In genomic region chr12:111029732-111030131, GRCh38 we compare ENCODE assay signal across 31 cellular contexts. TPM values are rescaled to one million over a fixed set of nuclear protein-coding genes. Genes with fewer than 3 reads are reported as not detected.
"Had no signal": no experiment of that assay in that cellular context is flagged by ENCODE, and none has a peak within 500 bp of the region (broad histone marks: within the 10 kb centered on the region; RNA-seq: fewer than 3 reads in every experiment).

No MANE protein-coding gene starts in this region.

- H3K27me3 ChIP-seq: ascending aorta had no signal

- DNase-seq: activated CD4-positive, alpha-beta T cell treated with anti-CD3 and anti-CD28 coated beads for 4 hours; activated CD8-positive, alpha-beta memory T cell treated with anti-CD3 and anti-CD28 coated beads, Interleukin-2, amount 50 U/mL, for 48 hours; activated CD8-positive, alpha-beta T cell treated with anti-CD3 and anti-CD28 coated beads, Interleukin-2, amount 10 ng/mL, durations not matched to agents 7 days and 5 days; activated naive CD4-positive, alpha-beta T cell treated with Interleukin-2 at 50 U/mL for 16 hours; activated naive CD8-positive, alpha-beta T cell treated with anti-CD3 and anti-CD28 coated beads, Interleukin-2, amount 50 U/mL, for 24 hours; activated T-cell treated with anti-CD3 and anti-CD28 coated beads, Interleukin-2, amount 50 U/mL, for 1 hour; amniotic stem cell; body of pancreas; KG1; NCI-H1048; NCI-H1417; NCI-H2029; NCI-H2107; NCI-H2171 treated with DMSO at 0.1 percent for 48 hours; NCI-H226; NCI-H526; NCI-H774; OCI-M1; SHP77; SW 1271 had no signal

- H3K36me3 ChIP-seq: ascending aorta, cardiac muscle cell, SJSA1 had no signal

- ATAC-seq: activated CD4-positive, CD25-positive, alpha-beta regulatory T cell treated with anti-CD3 and anti-CD28 coated beads, Interleukin-2, amount 50 U/mL, for 24 hours; activated CD8-positive, alpha-beta T cell treated with anti-CD3 and anti-CD28 coated beads, Interleukin-2, amount 10 ng/mL, durations not matched to agents 7 days and 5 days; activated naive CD4-positive, alpha-beta T cell treated with anti-CD3 and anti-CD28 coated beads, Interleukin-2, amount 50 U/mL, for 72 hours; activated naive CD8-positive, alpha-beta T cell treated with anti-CD3 and anti-CD28 coated beads, Interleukin-2, amount 50 U/mL, for 24 hours; body of pancreas; Panc1; SK-N-SH treated with all-trans-retinoic acid at 6 μM for 48 hours had no signal

- H3K4me1 ChIP-seq: ascending aorta, SJSA1 had no signal

- H3K27ac ChIP-seq: ascending aorta, body of pancreas, cardiac muscle cell, RWPE1, SJSA1 had no signal

- H3K9me3 ChIP-seq: ascending aorta, body of pancreas, SJSA1 had no signal

- H3K4me3 ChIP-seq: ascending aorta, body of pancreas, cardiac muscle cell, SJSA1 had no signal

RNA-seq across cellular contexts. Expression of gene CUX2, which starts 4.2 kb away (rescaled TPM):
- total RNA-seq: ascending aorta, body of pancreas, LHCN-M2, M059J, NCI-H460, SJSA1 had no signal
